19 cellular contexts compared by ENCODE assay signal in the genomic region with DNA sequence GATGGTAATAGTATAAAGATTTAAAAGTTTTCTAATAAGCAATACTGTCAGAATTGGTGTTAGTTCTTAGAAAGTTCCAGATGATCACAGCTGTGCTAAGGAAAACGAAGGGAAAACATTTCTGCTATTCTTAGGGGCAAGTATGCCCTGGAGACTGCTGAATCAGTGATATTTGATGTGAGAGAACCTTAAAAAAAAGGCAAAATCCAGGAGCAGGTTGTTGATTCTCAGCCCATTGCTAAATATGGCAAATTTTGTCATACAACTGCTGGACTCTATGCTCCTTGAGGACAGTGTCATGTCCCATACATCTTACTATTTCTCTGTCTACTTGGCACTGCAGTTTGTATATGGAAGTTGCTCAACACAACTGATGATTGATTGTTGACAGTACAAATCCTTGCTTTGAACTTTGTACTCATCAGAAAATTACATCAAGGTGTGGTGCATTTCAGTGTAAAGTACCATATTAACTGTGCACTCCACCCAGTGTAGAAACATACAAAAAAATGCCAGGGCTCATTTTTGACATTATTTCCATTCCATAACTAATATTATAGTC. TPM values are rescaled to one million over a fixed set of nuclear protein-coding genes. Genes with fewer than 3 reads are reported as not detected.
DNase-seq lines count a peak whose midpoint lies in the region; ATAC-seq, FAIRE-seq and TF ChIP-seq lines count a peak whose summit lies in the region.
"Had no signal": no experiment of that assay in that cellular context is flagged by ENCODE, and none has a peak within 500 bp of the region (broad histone marks: within the 10 kb centered on the region; RNA-seq: fewer than 3 reads in every experiment).

No MANE protein-coding gene starts in this region.

- no peak overlapping the region for H3K27ac Mint-ChIP-seq in MCF 10A (ENCODE audit: low read depth, unreplicated experiment)
- H3K27ac Mint-ChIP-seq: CD4-positive, alpha-beta T cell had no signal

- TF ChIP-seq CTCF in epithelial cell of esophagus (IDR thresholded peaks at IDR 0.05; ENCODE audit: insufficient read depth, low read depth, low read length, missing control alignments) (no peak), mucosa of descending colon (IDR thresholded peaks at IDR 0.05) (no peak), MCF 10A (IDR thresholded peaks at IDR 0.05; ENCODE audit: unreplicated experiment) (no peak)

- H3K4me3 ChIP-seq in epithelial cell of esophagus (ENCODE audit: low read length) = no peak overlapping the region
- no peak overlapping the region for H3K4me3 ChIP-seq in mucosa of descending colon
- H3K4me3 ChIP-seq: BLaER1 treated with 17β-estradiol and CSF1 and Interleukin-3, amounts not matched to agents 10 nM and 100 nM; GM12878; GM23248 had no signal

- BruUV-seq in MCF 10A (replicated peaks; lab: Mats Ljungman, UMichigan) = no TSS peak

- peaks cover 24% of the 10 kb centered on the region for H3K9me3 Mint-ChIP-seq in MCF 10A (ENCODE audit: unreplicated experiment)
- H3K9me3 Mint-ChIP-seq: CD4-positive, alpha-beta T cell had no signal

- intact Hi-C loops in left colon (cut with DNase I, micrococcal nuclease) (no loop called here), mucosa of descending colon (cut with DNase I, micrococcal nuclease) (no loop called here), MCF 10A (cut with micrococcal nuclease) (no loop called here)

- H3K4me1 Mint-ChIP-seq in MCF 10A (ENCODE audit: insufficient read depth, unreplicated experiment) = no peaks in the 10 kb centered on the region

- peaks cover 5% of the 10 kb centered on the region for H3K4me1 ChIP-seq in mucosa of descending colon (ENCODE audit: low read depth)

- ATAC-seq in left colon (peak; percentile 100), mucosa of descending colon (peak; percentile 91)
- ATAC-seq: GM12878 had no signal

- FAIRE-seq in GM12892 (lab: Jason Lieb, UNC) = peak; percentile 17
- FAIRE-seq: GM12878 had no signal

- POLR2A ChIA-PET in MCF 10A (lab: Yijun Ruan, JAX) = interaction anchor here (0.6 to 1.1 kb wide), 4 partner anchors 39 to 548 kb away, joined by 3 to 4 read pairs (median 4); no protein-coding TSS in a partner anchor

- CTCF ChIA-PET in MCF 10A (lab: Yijun Ruan, JAX) = interaction anchor here (0.8 kb wide), 1 partner anchor 8 kb away, joined by 5 read pairs; no protein-coding TSS in a partner anchor

- H3K4me3 Mint-ChIP-seq in MCF 10A (ENCODE audit: unreplicated experiment) = no peak overlapping the region
- H3K4me3 Mint-ChIP-seq: CD4-positive, alpha-beta T cell had no signal

- TF ChIP-seq POLR2A in GM12892 (IDR thresholded peaks at IDR 0.05; ENCODE audit: low read depth, low read length) = no peak

- DNase-seq in GM12892 (ENCODE audit: insufficient read length) (no peak), epithelial cell of esophagus (ENCODE audit: low read depth) (peak; percentile 73), left colon (no peak), mucosa of descending colon (no peak), DMS153 (lab: John Stamatoyannopoulos, UW) (no peak), globus pallidus (ENCODE audit: low spot score) (no peak), NCI-H1436 (lab: John Stamatoyannopoulos, UW) (no peak), MCF 10A (ENCODE audit: unreplicated experiment) (no peak)
- DNase-seq: 8988T; ACHN; Calu3; CD4-positive, alpha-beta T cell; DMS 273 treated with DMSO at 0.1 percent for 48 hours; DMS79; GM23248; H7 had no signal

- H3K36me3 Mint-ChIP-seq in MCF 10A (ENCODE audit: insufficient read depth, unreplicated experiment) = no peaks in the 10 kb centered on the region

- no peaks in the 10 kb centered on the region for H3K36me3 ChIP-seq in mucosa of descending colon (ENCODE audit: low read depth)
- H3K36me3 ChIP-seq: BLaER1 treated with 17β-estradiol and CSF1 and Interleukin-3, amounts not matched to agents 10 nM and 100 nM had no signal

- H3K27me3 Mint-ChIP-seq in MCF 10A (ENCODE audit: insufficient read depth, unreplicated experiment) = no peaks in the 10 kb centered on the region

- H3K9me3 ChIP-seq in mucosa of descending colon = peaks cover 4% of the 10 kb centered on the region

RNA-seq across cellular contexts. Expression of a gene that starts 10.9 kb away (rescaled TPM):
- not detected for polyA plus RNA-seq in GM12892 (2012; ENCODE audit: missing spikeins)
- total RNA-seq in left colon (not detected), mucosa of descending colon (not detected), MCF 10A (2022) (not detected in 2 replicates)
- total RNA-seq: Calu3; CD4-positive, alpha-beta T cell; G401; GM12878; GM23248; H7 had no signal
- polyA plus RNA-seq: GM12878, GM23248 had no signal

RNA-seq across cellular contexts. Expression of a gene that starts 14.6 kb away (rescaled TPM):
- not detected for polyA plus RNA-seq in GM12892 (2012; ENCODE audit: missing spikeins)
- total RNA-seq in left colon = not detected
- not detected for total RNA-seq in mucosa of descending colon
- total RNA-seq in MCF 10A (2022) = not detected in 2 replicates
- total RNA-seq: Calu3; CD4-positive, alpha-beta T cell; G401; GM12878; GM23248; H7 had no signal
- polyA plus RNA-seq: GM12878, GM23248 had no signal

RNA-seq across cellular contexts. Expression of a gene that starts 41.4 kb away (rescaled TPM):
- polyA plus RNA-seq in GM12892 (2012; ENCODE audit: missing spikeins) = not detected
- not detected for total RNA-seq in left colon
- not detected for total RNA-seq in mucosa of descending colon
- not detected in 2 replicates for total RNA-seq in MCF 10A (2022)
- total RNA-seq: Calu3; CD4-positive, alpha-beta T cell; G401; GM12878; GM23248; H7 had no signal
- polyA plus RNA-seq: GM12878, GM23248 had no signal

RNA-seq across cellular contexts. Expression of a gene that starts 55.2 kb away (rescaled TPM):
- polyA plus RNA-seq in GM12892 (2012; ENCODE audit: missing spikeins) = not detected
- total RNA-seq in left colon (not detected), mucosa of descending colon (not detected), MCF 10A (2022) (0.75 TPM in 1 of 2 replicates, not detected in the other)
- total RNA-seq: Calu3; CD4-positive, alpha-beta T cell; G401; GM12878; GM23248; H7 had no signal
